Comparison of ENCODE assay signal across 23 cellular contexts in the genomic region with DNA sequence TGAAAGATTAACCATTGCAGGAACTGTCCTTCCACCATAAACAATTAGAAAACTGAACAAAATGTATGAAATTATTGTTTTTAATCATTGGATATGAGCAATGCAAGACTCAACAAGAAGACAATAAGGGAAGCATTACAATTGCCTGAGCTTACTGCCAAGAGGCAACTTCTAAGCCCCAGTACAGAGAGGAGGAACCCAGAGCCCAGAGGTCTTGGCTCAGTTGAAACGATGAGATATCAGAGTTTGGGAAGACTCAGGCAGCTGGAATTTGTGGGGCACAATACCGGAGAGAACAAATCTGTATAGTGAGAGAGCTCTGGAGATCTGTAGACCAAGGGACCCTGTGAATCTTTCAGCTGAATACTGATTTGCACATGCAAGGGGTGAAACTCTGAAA.
"Had no signal": no experiment of that assay in that cellular context is flagged by ENCODE, and none has a peak within 500 bp of the region (broad histone marks: within the 10 kb centered on the region; RNA-seq: fewer than 3 reads in every experiment).

No MANE protein-coding gene starts in this region.

- H3K27me3 ChIP-seq: brain microvascular endothelial cell, hepatocyte, neural progenitor cell, testis, upper lobe of right lung had no signal

- H3K27me3 Mint-ChIP-seq: activated naive CD4-positive, alpha-beta T cell treated with anti-CD3 and anti-CD28 coated beads, Interleukin-2, amount 50 U/mL, for 24 hours; naive B cell; progenitor cell of endocrine pancreas; stimulated activated naive B cell treated with anti-CD40 and anti-IgM and Interleukin-4, amounts not matched to agents 10 μg/mL and 1 μg/mL and 100 μg/mL, for 72 hours had no signal

- H3K27ac ChIP-seq: brain microvascular endothelial cell, hepatocyte, neural progenitor cell, testis, WERI-Rb-1 had no signal

- H3K4me3 ChIP-seq: hepatocyte, lung, neural progenitor cell, testis, upper lobe of right lung had no signal

- H3K36me3 ChIP-seq: brain microvascular endothelial cell, neural progenitor cell, upper lobe of right lung, WERI-Rb-1 had no signal

- H3K9me3 Mint-ChIP-seq: activated naive CD4-positive, alpha-beta T cell treated with anti-CD3 and anti-CD28 coated beads, Interleukin-2, amount 50 U/mL, for 24 hours; activated T-helper 1 cell treated with anti-CD3 and anti-CD28 coated beads, Interleukin-12 subunit alpha, Interleukin-12 subunit beta, Interleukin-2, Interleukin-4 antibody, amounts not matched to agents 30 ng/mL and 10 ng/mL and 1 ng/mL, durations not matched to agents 14 hours and 24 hours and 36 hours; immature natural killer cell; naive B cell; neural progenitor cell; stimulated activated naive B cell treated with anti-CD40 and anti-IgM and Interleukin-4, amounts not matched to agents 10 μg/mL and 1 μg/mL and 100 μg/mL, for 72 hours had no signal

- H3K9me3 ChIP-seq: testis, upper lobe of right lung had no signal

- H3K4me3 Mint-ChIP-seq: activated CD8-positive, alpha-beta T cell treated with anti-CD3 and anti-CD28 coated beads, Interleukin-2, amount 10 ng/mL, durations not matched to agents 7 days and 5 days; activated naive CD4-positive, alpha-beta T cell treated with anti-CD3 and anti-CD28 coated beads, Interleukin-2, amount 50 U/mL, for 24 hours; activated T-helper 1 cell treated with anti-CD3 and anti-CD28 coated beads, Interleukin-12 subunit alpha, Interleukin-12 subunit beta, Interleukin-2, Interleukin-4 antibody, amounts not matched to agents 30 ng/mL and 10 ng/mL and 1 ng/mL, durations not matched to agents 14 hours and 24 hours and 36 hours; immature natural killer cell; naive B cell; neural progenitor cell; stimulated activated naive B cell treated with anti-CD40 and anti-IgM and Interleukin-4, amounts not matched to agents 10 μg/mL and 1 μg/mL and 100 μg/mL, for 72 hours had no signal

- H3K4me1 Mint-ChIP-seq: activated naive CD4-positive, alpha-beta T cell treated with anti-CD3 and anti-CD28 coated beads, Interleukin-2, amount 50 U/mL, for 24 hours; immature natural killer cell had no signal

- DNase-seq: activated CD4-positive, alpha-beta T cell treated with anti-CD3 and anti-CD28 coated beads, Interleukin-2, amount 50 U/mL, for 1 hour; activated CD4-positive, CD25-positive, alpha-beta regulatory T cell treated with anti-CD3 and anti-CD28 coated beads, Interleukin-2, amount 50 U/mL, for 72 hours; activated CD8-positive, alpha-beta T cell treated with anti-CD3 and anti-CD28 coated beads, Interleukin-2, amount 10 ng/mL, durations not matched to agents 7 days and 5 days; activated gamma-delta T cell; aorta; brain microvascular endothelial cell; central memory CD4-positive, alpha-beta T cell; foreskin melanocyte; immature natural killer cell; naive B cell; retina; stimulated activated CD4-positive, alpha-beta T cell treated with anti-CD3 and anti-CD28 coated beads, Interleukin-2, amount 100 ng/mL, for 48 hours; stimulated activated CD8-positive, alpha-beta memory T cell treated with anti-CD3 and anti-CD28 coated beads, Interleukin-4, amount 100 ng/mL, for 48 hours; stimulated activated naive B cell treated with anti-CD40 and anti-IgM and Interleukin-4, amounts not matched to agents 10 μg/mL and 1 μg/mL and 100 μg/mL, for 72 hours; testis; upper lobe of right lung; WERI-Rb-1 had no signal

- H3K27ac Mint-ChIP-seq: activated CD8-positive, alpha-beta T cell treated with anti-CD3 and anti-CD28 coated beads, Interleukin-2, amount 10 ng/mL, durations not matched to agents 7 days and 5 days; activated naive CD4-positive, alpha-beta T cell treated with anti-CD3 and anti-CD28 coated beads, Interleukin-2, amount 50 U/mL, for 24 hours; activated T-helper 1 cell treated with anti-CD3 and anti-CD28 coated beads, Interleukin-12 subunit alpha, Interleukin-12 subunit beta, Interleukin-2, Interleukin-4 antibody, amounts not matched to agents 30 ng/mL and 10 ng/mL and 1 ng/mL, durations not matched to agents 14 hours and 24 hours and 36 hours; immature natural killer cell; neural progenitor cell; progenitor cell of endocrine pancreas; stimulated activated naive B cell treated with anti-CD40 and anti-IgM and Interleukin-4, amounts not matched to agents 10 μg/mL and 1 μg/mL and 100 μg/mL, for 72 hours had no signal
